Comparison of ENCODE assay signal across 16 cellular contexts in the genomic region with DNA sequence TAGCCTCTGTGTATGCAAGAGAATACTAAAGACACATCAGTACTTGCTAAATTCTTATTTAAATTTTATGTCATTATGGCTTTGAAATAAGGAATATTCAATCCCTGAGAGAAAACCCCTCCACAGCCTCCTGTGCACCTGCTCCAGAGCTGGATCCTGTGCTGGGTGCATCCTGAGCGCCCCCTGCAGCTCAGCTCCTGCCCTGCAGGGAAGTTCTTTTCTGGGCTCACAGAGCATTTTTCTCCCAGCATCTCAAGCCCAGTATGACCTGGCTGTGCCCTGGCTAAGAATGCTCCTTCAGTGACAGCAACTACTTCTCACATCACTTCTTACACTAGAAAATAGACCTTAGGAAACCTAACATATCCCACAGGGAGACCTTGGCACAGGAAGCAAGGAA.
"Had no signal": no experiment of that assay in that cellular context is flagged by ENCODE, and none has a peak within 500 bp of the region (broad histone marks: within the 10 kb centered on the region; RNA-seq: fewer than 3 reads in every experiment).

No MANE protein-coding gene starts in this region.

- H3K27me3 Mint-ChIP-seq: activated naive CD8-positive, alpha-beta T cell; dendritic cell treated with granulocyte-macrophage colony-stimulating factor and Interleukin-4, amounts not matched to agents 40 ng/mL and 50 ng/mL, for 4 days; naive B cell; stimulated activated naive CD8-positive, alpha-beta T cell treated with anti-CD3 and anti-CD28 coated beads, Interleukin-15, Interleukin-2, amounts not matched to agents 100 ng/mL and 50 ng/mL, for 24 hours had no signal

- H3K9me3 Mint-ChIP-seq: dendritic cell treated with granulocyte-macrophage colony-stimulating factor and Interleukin-4, amounts not matched to agents 40 ng/mL and 50 ng/mL, for 4 days; endodermal cell; naive B cell; stimulated activated naive CD8-positive, alpha-beta T cell treated with anti-CD3 and anti-CD28 coated beads, Interleukin-15, Interleukin-2, amounts not matched to agents 100 ng/mL and 50 ng/mL, for 24 hours had no signal

- H3K9me3 ChIP-seq: lower lobe of right lung, upper lobe of left lung had no signal

- H3K27ac Mint-ChIP-seq: activated naive CD8-positive, alpha-beta T cell; dendritic cell treated with granulocyte-macrophage colony-stimulating factor and Interleukin-4, amounts not matched to agents 40 ng/mL and 50 ng/mL, for 4 days; endodermal cell; naive B cell; stimulated activated naive CD8-positive, alpha-beta T cell treated with anti-CD3 and anti-CD28 coated beads, Interleukin-15, Interleukin-2, amounts not matched to agents 100 ng/mL and 50 ng/mL, for 24 hours had no signal

- DNase-seq: activated CD4-positive, alpha-beta T cell treated with anti-CD3 and anti-CD28 coated beads for 1 hour; activated CD8-positive, alpha-beta memory T cell treated with anti-CD3 and anti-CD28 coated beads for 24 hours; brain microvascular endothelial cell; cerebellar nuclear complex; endodermal cell; lower lobe of right lung; naive B cell; posterior cingulate gyrus; stimulated activated CD4-positive, alpha-beta T cell treated with anti-CD3 and anti-CD28 coated beads, Interleukin-15, amount 100 ng/mL, for 24 hours; stimulated activated CD4-positive, alpha-beta T cell treated with anti-CD3 and anti-CD28 coated beads, Interleukin-4, amount 100 ng/mL, for 24 hours; SW 1271; T-helper 9 cell; upper lobe of left lung had no signal

- H3K36me3 Mint-ChIP-seq: activated naive CD8-positive, alpha-beta T cell; naive B cell had no signal

- H3K4me3 Mint-ChIP-seq: activated naive CD8-positive, alpha-beta T cell; dendritic cell treated with granulocyte-macrophage colony-stimulating factor and Interleukin-4, amounts not matched to agents 40 ng/mL and 50 ng/mL, for 4 days; endodermal cell; stimulated activated naive CD8-positive, alpha-beta T cell treated with anti-CD3 and anti-CD28 coated beads, Interleukin-15, Interleukin-2, amounts not matched to agents 100 ng/mL and 50 ng/mL, for 24 hours had no signal

- H3K4me3 ChIP-seq: lower lobe of right lung, upper lobe of left lung had no signal

- H3K27me3 ChIP-seq: brain microvascular endothelial cell, upper lobe of left lung had no signal

- H3K4me1 ChIP-seq: lower lobe of right lung, upper lobe of left lung had no signal

- ATAC-seq: lower lobe of right lung had no signal

- H3K4me1 Mint-ChIP-seq: endodermal cell had no signal

- H3K27ac ChIP-seq: brain microvascular endothelial cell, lower lobe of right lung, upper lobe of left lung had no signal

- H3K36me3 ChIP-seq: brain microvascular endothelial cell, lower lobe of right lung, upper lobe of left lung had no signal
